In the genomic region with DNA sequence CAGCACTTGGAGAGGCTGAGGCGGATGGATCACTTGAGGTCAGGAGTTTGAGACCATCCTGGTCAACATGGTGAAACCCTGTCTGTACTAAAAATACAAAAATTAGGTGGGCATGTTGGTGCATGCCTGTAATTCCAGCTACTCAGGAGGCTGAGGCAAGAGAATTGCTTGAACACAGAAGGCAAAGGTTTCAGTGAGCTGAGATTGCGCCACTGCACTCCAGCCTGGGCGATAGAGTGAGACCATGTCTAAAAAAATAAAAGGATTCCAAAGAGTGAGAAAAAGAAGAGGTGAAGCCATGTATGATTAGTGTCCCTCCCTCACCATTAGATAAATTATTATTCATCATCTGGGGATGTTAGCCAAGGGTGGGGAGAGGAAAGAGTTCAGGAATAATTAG, we compare ENCODE assay signal across 7 cellular contexts. TPM values are rescaled to one million over a fixed set of nuclear protein-coding genes. Genes with fewer than 3 reads are reported as not detected.
DNase-seq lines count a peak whose midpoint lies in the region; ATAC-seq, FAIRE-seq and TF ChIP-seq lines count a peak whose summit lies in the region.
"Not testable (repeated sequence)": the region's sequence is repeated elsewhere in the genome, so short reads cannot be mapped to it uniquely, and the experiment has no call there.

No MANE protein-coding gene starts in this region.

- not testable (repeated sequence) for H3K9me3 Mint-ChIP-seq in chondrocyte (ENCODE audit: low read depth)
- peaks cover 16% of the 10 kb centered on the region for H3K9me3 Mint-ChIP-seq in progenitor cell of endocrine pancreas (ENCODE audit: low read depth)

- BruUV-seq in IMR-90 (replicated peaks; lab: Mats Ljungman, UMichigan) = not testable (repeated sequence)
- BruUV-seq in K562 (replicated peaks; lab: Mats Ljungman, UMichigan) = TSS peak; percentile 5

- TF ChIP-seq POLR2A in IMR-90 (IDR thresholded peaks at IDR 0.05; ENCODE audit: low read depth, low read length); K562 (conservative IDR thresholded peaks at IDR 0.05): not testable (repeated sequence)

- H4K8ac ChIP-seq in IMR-90 (ENCODE audit: low read depth in 2 of 2, low read length in 2 of 2) = not testable (repeated sequence)

- H3K4me1 Mint-ChIP-seq in T-helper 17 cell; progenitor cell of endocrine pancreas (ENCODE audit: low read depth): not testable (repeated sequence)
- H3K4me1 Mint-ChIP-seq in chondrocyte (ENCODE audit: low read depth) = peaks cover 35% of the 10 kb centered on the region

- intact Hi-C loops in IMR-90 (cut with micrococcal nuclease); K562 (cut with micrococcal nuclease): not testable (repeated sequence)

- H3K27ac ChIP-seq in IMR-90 (ENCODE audit: insufficient read depth, low read length); K562 (ENCODE audit: extremely low read depth, low read depth, low read length): not testable (repeated sequence)

- H4K5ac ChIP-seq in IMR-90 (ENCODE audit: low read depth, low read length) = not testable (repeated sequence)

- H4K91ac ChIP-seq in IMR-90 (ENCODE audit: insufficient read depth, low read depth, low read length) = not testable (repeated sequence)

- in situ Hi-C loops in IMR-90 (cut with MboI; ENCODE audit: low sequenced_read_pairs); K562 (cut with MboI): not testable (repeated sequence)

- H2BK15ac ChIP-seq in IMR-90 (ENCODE audit: low read depth, low read length) = not testable (repeated sequence)

- dilution Hi-C loops in IMR-90 (cut with HindIII; ENCODE audit: low sequenced_read_pairs, unreplicated experiment) = not testable (repeated sequence)

- not testable (repeated sequence) for H3K4me1 ChIP-seq in IMR-90 (ENCODE audit: control insufficient read depth, insufficient read depth, low read length); K562 (replicated peaks in 1 of 2; ENCODE audit: control insufficient read depth in 2 of 2, insufficient read depth in 2 of 2, low read length in 2 of 2)

- H3K36me3 ChIP-seq in IMR-90 (ENCODE audit: control insufficient read depth, insufficient read depth, low read length) (peaks cover 15% of the 10 kb centered on the region), K562 (ENCODE audit: control insufficient read depth, insufficient read depth, low read length) (peaks cover 20% of the 10 kb centered on the region)

- not testable (repeated sequence) for H3K9me1 ChIP-seq in IMR-90 (ENCODE audit: insufficient read depth, low read length); K562 (ENCODE audit: control insufficient read depth, insufficient read depth, low read length)

- not testable (repeated sequence) for H2BK20ac ChIP-seq in IMR-90 (ENCODE audit: low read depth, low read length)

- CTCF ChIA-PET in IMR-90 (lab: Yijun Ruan, JAX); K562 (lab: Yijun Ruan, JAX; ENCODE audit: low intra/inter-chr PET ratio): not testable (repeated sequence)

- H3K27me3 ChIP-seq in IMR-90 (ENCODE audit: control insufficient read depth, insufficient read depth, low read length); K562 (ENCODE audit: control insufficient read depth in 2 of 2, insufficient read depth in 2 of 2, low read length in 2 of 2): not testable (repeated sequence)

- not testable (repeated sequence) for TF ChIP-seq EP300 in K562 (IDR thresholded peaks at IDR 0.05; ENCODE audit: low read length)

- DNase-seq in IMR-90; T-helper 17 cell; K562 (ENCODE audit: extremely low read depth in 1 of 4, low spot score in 3 of 4); chondrocyte (ENCODE audit: low spot score); progenitor cell of endocrine pancreas (ENCODE audit: low spot score, unreplicated experiment): not testable (repeated sequence)
- peak; percentile 30 for DNase-seq in epithelial cell of proximal tubule (ENCODE audit: low read depth)
- DNase-seq in kidney glomerular epithelial cell (lab: John Stamatoyannopoulos, UW) = peak; percentile 63

- FAIRE-seq in K562 (lab: Jason Lieb, UNC) = not testable (repeated sequence)

- not testable (repeated sequence) for H2AK9ac ChIP-seq in IMR-90 (replicated peaks; ENCODE audit: low read depth, low read length, poor library complexity)

- not testable (repeated sequence) for H3K4ac ChIP-seq in IMR-90 (ENCODE audit: low read depth, low read length)

- H3K79me1 ChIP-seq in IMR-90 (ENCODE audit: low read depth in 1 of 2, low read length in 2 of 2) = peaks cover 36 to 69% of the 10 kb centered on the region in 2 experiments

- not testable (repeated sequence) for H2AK5ac ChIP-seq in IMR-90 (ENCODE audit: low read depth, low read length)

- not testable (repeated sequence) for H3K36me3 Mint-ChIP-seq in T-helper 17 cell (ENCODE audit: low read depth)
- peaks cover 32% of the 10 kb centered on the region for H3K36me3 Mint-ChIP-seq in chondrocyte (ENCODE audit: low read depth)
- peaks cover 46% of the 10 kb centered on the region for H3K36me3 Mint-ChIP-seq in progenitor cell of endocrine pancreas (ENCODE audit: insufficient read depth)

- no CpG with 5 or more reads among the region's 3 CpGs for WGBS in IMR-90 (ENCODE audit: extremely low coverage in 2 of 2, insufficient read length in 1 of 2), 2 experiments
- WGBS in K562 (ENCODE audit: insufficient coverage, low coverage, missing lambda C conversion rate) = 97% methylated on average over 3 of the region's 3 CpGs

- not testable (repeated sequence) for H2AFZ ChIP-seq in IMR-90 (replicated peaks; ENCODE audit: low read length, poor library complexity); K562 (ENCODE audit: low read depth, low read length)

- H3K79me2 ChIP-seq in K562 (ENCODE audit: control insufficient read depth, insufficient read depth, low read length) = not testable (repeated sequence)

- H2BK5ac ChIP-seq in IMR-90 (ENCODE audit: low read depth, low read length, poor library complexity, severe bottlenecking) = peak overlapping the region; percentile 59

- peaks cover 16% of the 10 kb centered on the region; the same call in 1 of the 2 replicates for H4K20me1 ChIP-seq in IMR-90 (ENCODE audit: insufficient read depth, low read length)
- not testable (repeated sequence) for H4K20me1 ChIP-seq in K562 (replicated peaks; ENCODE audit: control insufficient read depth, insufficient read depth, low read length)

- peak overlapping the region; percentile 48 for H3K27ac Mint-ChIP-seq in T-helper 17 cell
- peak overlapping the region; percentile 13 for H3K27ac Mint-ChIP-seq in chondrocyte (ENCODE audit: unreplicated experiment)
- peak overlapping the region; percentile 41 for H3K27ac Mint-ChIP-seq in progenitor cell of endocrine pancreas

- not testable (repeated sequence) for H3K56ac ChIP-seq in IMR-90 (ENCODE audit: extremely low read depth, insufficient read depth, low read length)

- POLR2A ChIA-PET in IMR-90 (lab: Charles Lee; ENCODE audit: unreplicated experiment); K562 (lab: Yijun Ruan, JAX): not testable (repeated sequence)

- TF ChIP-seq RAD21 in IMR-90 (IDR thresholded peaks at IDR 0.05; ENCODE audit: low read length); K562 (CRISPR knock-in tag; conservative IDR thresholded peaks at IDR 0.05 in 1 of 2, IDR thresholded peaks at IDR 0.05 in 1 of 2): not testable (repeated sequence)

- not testable (repeated sequence) for H3K4me3 Mint-ChIP-seq in T-helper 17 cell; chondrocyte (ENCODE audit: unreplicated experiment); progenitor cell of endocrine pancreas (ENCODE audit: low read depth)

- ATAC-seq in IMR-90 (ENCODE audit: low read depth) = peak; percentile 29
- not testable (repeated sequence) for ATAC-seq in T-helper 17 cell, K562

- TF ChIP-seq CTCF in IMR-90 (conservative IDR thresholded peaks at IDR 0.05; ENCODE audit: low read depth, low read length); K562 (IDR thresholded peaks at IDR 0.05 in 2 of 3, conservative IDR thresholded peaks at IDR 0.05 in 1 of 3; ENCODE audit: insufficient read depth in 2 of 3, low read depth in 1 of 3, low read length in 3 of 3); chondrocyte (IDR thresholded peaks at IDR 0.05); epithelial cell of proximal tubule (conservative IDR thresholded peaks at IDR 0.05; ENCODE audit: low read depth, low read length); progenitor cell of endocrine pancreas (IDR thresholded peaks at IDR 0.05; ENCODE audit: unreplicated experiment): not testable (repeated sequence)

- H3K18ac ChIP-seq in IMR-90 (ENCODE audit: low read depth, low read length) = not testable (repeated sequence)

- H3K9ac ChIP-seq in IMR-90 (ENCODE audit: low read depth, low read length); K562 (ENCODE audit: insufficient read depth in 1 of 2, low read depth in 2 of 2, low read length in 2 of 2): not testable (repeated sequence)

- H3K14ac ChIP-seq in IMR-90 (replicated peaks; ENCODE audit: low read depth, low read length) = not testable (repeated sequence)

- H3K4me2 ChIP-seq in IMR-90 (ENCODE audit: low read depth, low read length); K562 (ENCODE audit: insufficient read depth, low read length): not testable (repeated sequence)

- not testable (repeated sequence) for H3K4me3 ChIP-seq in IMR-90 (ENCODE audit: insufficient read depth, low read depth, low read length); K562; epithelial cell of proximal tubule (ENCODE audit: low read depth, low read length)

- not testable (repeated sequence) for H2BK120ac ChIP-seq in IMR-90 (ENCODE audit: low read depth, low read length)

- H3K9me3 ChIP-seq in IMR-90 (ENCODE audit: control insufficient read depth, insufficient read depth, low read length); T-helper 17 cell (ENCODE audit: control insufficient read depth, low read length, poor library complexity, severe bottlenecking); K562 (replicated peaks; ENCODE audit: control insufficient read depth, insufficient read depth, low read depth, low read length): not testable (repeated sequence)

- not testable (repeated sequence) for H3K27me3 Mint-ChIP-seq in T-helper 17 cell; chondrocyte (ENCODE audit: low read depth); progenitor cell of endocrine pancreas

- H3K23ac ChIP-seq in IMR-90 (ENCODE audit: low read depth, low read length) = not testable (repeated sequence)

RNA-seq across cellular contexts. Expression of a gene that starts 29.7 kb away (rescaled TPM):
- total RNA-seq in IMR-90 (2012; rRNA removed) = 293 and 332 TPM in 2 replicates
- 87.8 and 96.7 TPM in 2 replicates for polyA plus RNA-seq in IMR-90 (2012; rRNA removed)
- polyA plus RNA-seq in IMR-90 (2012; cell fraction: cytosol; rRNA removed) = 32.2 and 56.2 TPM in 2 replicates
- 132 and 279 TPM in 2 replicates for polyA plus RNA-seq in IMR-90 (2012; cell fraction: nucleus; rRNA removed; ENCODE audit: low replicate concordance)
- 100 to 1,000 TPM; 104 to 105 TPM for total RNA-seq in T-helper 17 cell
- total RNA-seq in K562 (2011; cell fraction: chromatin; rRNA removed; ENCODE audit: low replicate concordance) = 68.3 and 340 TPM in 2 replicates
- 36.7 and 62.0 TPM in 2 replicates for total RNA-seq in K562 (2011; cell fraction: nucleolus; rRNA removed)
- 111 and 148 TPM in 2 replicates for total RNA-seq in K562 (2011; cell fraction: nucleoplasm; rRNA removed)
- total RNA-seq in K562 (2014; rRNA removed) = 92.0 and 120 TPM in 2 replicates
- 76.9 and 79.7 TPM in 2 replicates for total RNA-seq in K562 (2014; rRNA removed; fragmentation: Illumina TruSeq; extraction: Trizol)
- 78.7 and 84.1 TPM in 2 replicates for total RNA-seq in K562 (2015; rRNA removed; fragmentation: Illumina TruSeq; extraction: Trizol)
- total RNA-seq in K562 (2021) = 70.2 and 72.3 TPM in 2 replicates
- 50.9 and 55.2 TPM in 2 replicates for polyA plus RNA-seq in K562 (2011; rRNA removed)
- 23.6 and 27.3 TPM in 2 replicates for polyA plus RNA-seq in K562 (2011; cell fraction: cytosol; rRNA removed)
- 76.0 and 95.6 TPM in 2 replicates for polyA plus RNA-seq in K562 (2011; cell fraction: nucleus; rRNA removed)
- 39.0 and 63.6 TPM in 2 replicates for polyA plus RNA-seq in K562 (2012)
- 55.2 and 59.5 TPM in 2 replicates for polyA plus RNA-seq in K562 (2014; fragmentation: Illumina TruSeq; extraction: Trizol)
- 10 to 100 TPM; 17.5 to 20.2 TPM for polyA plus RNA-seq in K562 (2014; fragmentation: Nextera tagmentation; extraction: Ambion mirVana)
- 43.8 and 45.5 TPM in 2 replicates for polyA plus RNA-seq in K562 (2014; rRNA removed)
- 113 and 162 TPM in 2 replicates for polyA minus RNA-seq in K562 (2011; rRNA and poly(A)+ RNA removed)
- 61.4 and 64.4 TPM in 2 replicates for polyA minus RNA-seq in K562 (2011; cell fraction: cytosol; rRNA and poly(A)+ RNA removed)
- polyA minus RNA-seq in K562 (2011; cell fraction: nucleus; rRNA and poly(A)+ RNA removed) = 81.3 and 164 TPM in 2 replicates
- 258 to 343 TPM (median 268 TPM) in 3 replicates for total RNA-seq in chondrocyte
- total RNA-seq in epithelial cell of proximal tubule = 64.2 and 74.1 TPM in 2 replicates
- 255 and 281 TPM in 2 replicates for total RNA-seq in progenitor cell of endocrine pancreas

RNA-seq across cellular contexts. Expression of a gene that starts 29.9 kb away (rescaled TPM):
- total RNA-seq in IMR-90 (2012; rRNA removed) (4.1 and 5.6 TPM in 2 replicates), T-helper 17 cell (10 to 100 TPM; 10.8 to 11.1 TPM), K562 (2014; rRNA removed) (18.3 and 23.3 TPM in 2 replicates), K562 (2014; rRNA removed; fragmentation: Illumina TruSeq; extraction: Trizol) (33.9 and 41.4 TPM in 2 replicates), K562 (2015; rRNA removed; fragmentation: Illumina TruSeq; extraction: Trizol) (28.6 and 35.6 TPM in 2 replicates), K562 (2021) (26.3 and 33.2 TPM in 2 replicates), chondrocyte (15.0 to 19.2 TPM (median 15.6 TPM) in 3 replicates), epithelial cell of proximal tubule (7.7 and 13.5 TPM in 2 replicates), progenitor cell of endocrine pancreas (16.7 and 17.8 TPM in 2 replicates)
- polyA plus RNA-seq in IMR-90 (2012; rRNA removed) (11.0 and 15.4 TPM in 2 replicates), K562 (2011; rRNA removed) (61.5 and 72.1 TPM in 2 replicates), K562 (2014; fragmentation: Illumina TruSeq; extraction: Trizol) (40.8 and 50.0 TPM in 2 replicates), K562 (2014; fragmentation: Nextera tagmentation; extraction: Ambion mirVana) (100 to 1,000 TPM; 108 to 122 TPM), K562 (2014; rRNA removed) (25.7 and 36.0 TPM in 2 replicates)
- polyA plus RNA-seq in IMR-90 (2012; cell fraction: cytosol; rRNA removed) = 3.0 and 3.6 TPM in 2 replicates
- 4.1 and 6.8 TPM in 2 replicates for polyA plus RNA-seq in IMR-90 (2012; cell fraction: nucleus; rRNA removed; ENCODE audit: low replicate concordance)
- total RNA-seq in K562 (2011; cell fraction: chromatin; rRNA removed; ENCODE audit: low replicate concordance) = 14.7 and 23.3 TPM in 2 replicates
- total RNA-seq in K562 (2011; cell fraction: nucleolus; rRNA removed) = 11.3 and 13.5 TPM in 2 replicates
- total RNA-seq in K562 (2011; cell fraction: nucleoplasm; rRNA removed) = 22.6 and 23.7 TPM in 2 replicates
- polyA plus RNA-seq in K562 (2011; cell fraction: cytosol; rRNA removed) = 19.3 and 44.8 TPM in 2 replicates
- polyA plus RNA-seq in K562 (2011; cell fraction: nucleus; rRNA removed) = 16.6 and 25.9 TPM in 2 replicates
- polyA plus RNA-seq in K562 (2012) = 35.4 and 65.1 TPM in 2 replicates
- 20.4 and 27.9 TPM in 2 replicates for polyA minus RNA-seq in K562 (2011; rRNA and poly(A)+ RNA removed)
- 6.1 and 13.9 TPM in 2 replicates for polyA minus RNA-seq in K562 (2011; cell fraction: cytosol; rRNA and poly(A)+ RNA removed)
- polyA minus RNA-seq in K562 (2011; cell fraction: nucleus; rRNA and poly(A)+ RNA removed) = 9.2 and 12.9 TPM in 2 replicates
